Comparison of ENCODE assay signal across 19 cellular contexts in genomic region chr11:122365545-122366380, GRCh38.
A peak's percentile ranks its signal among the peaks of the same experiment; 100 is the strongest.
DNase-seq lines count a peak whose midpoint lies in the region; ATAC-seq, FAIRE-seq and TF ChIP-seq lines count a peak whose summit lies in the region.
"Had no signal": no experiment of that assay in that cellular context is flagged by ENCODE, and none has a peak within 500 bp of the region (broad histone marks: within the 10 kb centered on the region; RNA-seq: fewer than 3 reads in every experiment).

No MANE protein-coding gene starts in this region.

- FAIRE-seq in astrocyte (lab: Jason Lieb, UNC) = no peak
- FAIRE-seq in HTR-8/SVneo (lab: Jason Lieb, UNC) = no peak
- FAIRE-seq: small intestine had no signal

- H3K4me1 Mint-ChIP-seq in astrocyte (ENCODE audit: low read depth, unreplicated experiment) = no peaks in the 10 kb centered on the region
- H3K4me1 Mint-ChIP-seq in stimulated activated effector memory CD8-positive, alpha-beta T cell treated with anti-CD3 and anti-CD28 coated beads, Interleukin-12 subunit alpha, Interleukin-12 subunit beta, amount 100 ng/mL, for 72 hours = no peaks in the 10 kb centered on the region
- H3K4me1 Mint-ChIP-seq: activated naive CD8-positive, alpha-beta T cell treated with anti-CD3 and anti-CD28 coated beads, Interleukin-2, amount 10 ng/mL, durations not matched to agents 7 days and 5 days; T-helper 17 cell had no signal

- peak overlapping the region; percentile 11 for H3K27ac ChIP-seq in GM23248
- H3K27ac ChIP-seq in astrocyte (ENCODE audit: low read depth, low read length) = no peak overlapping the region
- peak overlapping the region; percentile 9 for H3K27ac ChIP-seq in left ventricle myocardium inferior (replicated peaks)
- no peak overlapping the region for H3K27ac ChIP-seq in psoas muscle
- H3K27ac ChIP-seq: HL-60 had no signal

- H3K4me3 ChIP-seq in GM23248 (peak overlapping the region; percentile 78), astrocyte (ENCODE audit: insufficient read depth, low read depth, low read length) (no peak overlapping the region), left ventricle myocardium inferior (peak overlapping the region; percentile 22), psoas muscle (peak overlapping the region; percentile 1)

- no peaks in the 10 kb centered on the region for H3K36me3 Mint-ChIP-seq in astrocyte (ENCODE audit: low read depth, unreplicated experiment)
- no peaks in the 10 kb centered on the region for H3K36me3 Mint-ChIP-seq in stimulated activated effector memory CD8-positive, alpha-beta T cell treated with anti-CD3 and anti-CD28 coated beads, Interleukin-12 subunit alpha, Interleukin-12 subunit beta, amount 100 ng/mL, for 72 hours
- H3K36me3 Mint-ChIP-seq: activated naive CD8-positive, alpha-beta T cell treated with anti-CD3 and anti-CD28 coated beads, Interleukin-2, amount 10 ng/mL, durations not matched to agents 7 days and 5 days had no signal

- H3F3A ChIP-seq in GM23248 (ENCODE audit: insufficient read depth) = peaks cover 19% of the 10 kb centered on the region; the same call in 1 of the 2 replicates

- 5 to 14% methylated on average over 11 of the region's 11 CpGs for WGBS in GM23248 (ENCODE audit: low coverage in 1 of 2, low lambda C conversion rate in 2 of 2, missing lambda C conversion rate in 2 of 2), 2 experiments
- 22 to 26% (median 25%) methylated on average over 11 of the region's 11 CpGs for WGBS in psoas muscle, 3 donors

- H3K9me3 Mint-ChIP-seq in astrocyte (ENCODE audit: unreplicated experiment) = peaks cover 2% of the 10 kb centered on the region
- H3K9me3 Mint-ChIP-seq in stimulated activated effector memory CD8-positive, alpha-beta T cell treated with anti-CD3 and anti-CD28 coated beads, Interleukin-12 subunit alpha, Interleukin-12 subunit beta, amount 100 ng/mL, for 72 hours = no peaks in the 10 kb centered on the region
- H3K9me3 Mint-ChIP-seq: activated naive CD8-positive, alpha-beta T cell treated with anti-CD3 and anti-CD28 coated beads, Interleukin-2, amount 10 ng/mL, durations not matched to agents 7 days and 5 days had no signal

- in situ Hi-C loops in GM23248 (cut with MboI) = no loop called here

- H3K4me3 Mint-ChIP-seq in astrocyte (ENCODE audit: unreplicated experiment) = no peak overlapping the region
- no peak overlapping the region for H3K4me3 Mint-ChIP-seq in stimulated activated effector memory CD8-positive, alpha-beta T cell treated with anti-CD3 and anti-CD28 coated beads, Interleukin-12 subunit alpha, Interleukin-12 subunit beta, amount 100 ng/mL, for 72 hours
- H3K4me3 Mint-ChIP-seq: activated naive CD8-positive, alpha-beta T cell treated with anti-CD3 and anti-CD28 coated beads, Interleukin-2, amount 10 ng/mL, durations not matched to agents 7 days and 5 days; T-helper 17 cell had no signal

- H3K36me3 ChIP-seq in GM23248 (ENCODE audit: low read depth) (peaks cover 3% of the 10 kb centered on the region; the same call in 1 of the 2 replicates), astrocyte (ENCODE audit: insufficient read depth, low read length) (no peaks in the 10 kb centered on the region), left ventricle myocardium inferior (no peaks in the 10 kb centered on the region), psoas muscle (ENCODE audit: insufficient read depth in 1 of 2, low read depth in 1 of 2) (no peaks in the 10 kb centered on the region)
- H3K36me3 ChIP-seq: BE2C had no signal

- H3K4me2 ChIP-seq in GM23248 (ENCODE audit: unreplicated experiment) (peak overlapping the region; percentile 85), astrocyte (ENCODE audit: low read length) (no peak overlapping the region)

- H3K27ac Mint-ChIP-seq in astrocyte (ENCODE audit: unreplicated experiment) = no peak overlapping the region
- H3K27ac Mint-ChIP-seq in stimulated activated effector memory CD8-positive, alpha-beta T cell treated with anti-CD3 and anti-CD28 coated beads, Interleukin-12 subunit alpha, Interleukin-12 subunit beta, amount 100 ng/mL, for 72 hours = no peak overlapping the region
- H3K27ac Mint-ChIP-seq: activated naive CD8-positive, alpha-beta T cell treated with anti-CD3 and anti-CD28 coated beads, Interleukin-2, amount 10 ng/mL, durations not matched to agents 7 days and 5 days; T-helper 17 cell had no signal

- peak overlapping the region; percentile 69 for H3K9ac ChIP-seq in GM23248
- no peak overlapping the region for H3K9ac ChIP-seq in astrocyte (ENCODE audit: low read length)

- intact Hi-C loops in left ventricle myocardium inferior (cut with micrococcal nuclease) (no loop called here), psoas muscle (cut with DNase I) (loop anchor here in 1 of 2 donors (10.0 kb wide), 1 partner anchor 151 kb away; no protein-coding TSS in a partner anchor)

- H4K20me1 ChIP-seq in GM23248 (ENCODE audit: insufficient read depth) (no peaks in the 10 kb centered on the region), astrocyte (ENCODE audit: insufficient read depth, low read length) (no peaks in the 10 kb centered on the region)

- no peaks in the 10 kb centered on the region for H3K9me3 ChIP-seq in GM23248 (ENCODE audit: low read depth)
- H3K9me3 ChIP-seq in astrocyte (ENCODE audit: insufficient read depth, low read depth, low read length) = no peaks in the 10 kb centered on the region
- H3K9me3 ChIP-seq in left ventricle myocardium inferior (replicated peaks) = no peaks in the 10 kb centered on the region
- H3K9me3 ChIP-seq in psoas muscle = no peaks in the 10 kb centered on the region
- H3K9me3 ChIP-seq: BE2C had no signal

- peaks cover 14% of the 10 kb centered on the region for H3K27me3 Mint-ChIP-seq in astrocyte (ENCODE audit: low read depth, unreplicated experiment)
- H3K27me3 Mint-ChIP-seq: activated naive CD8-positive, alpha-beta T cell treated with anti-CD3 and anti-CD28 coated beads, Interleukin-2, amount 10 ng/mL, durations not matched to agents 7 days and 5 days had no signal

- no peak for TF ChIP-seq CTCF in astrocyte (IDR thresholded peaks at IDR 0.05; ENCODE audit: insufficient read depth, low read depth, low read length)
- TF ChIP-seq CTCF in left ventricle myocardium inferior (IDR thresholded peaks at IDR 0.05; ENCODE audit: borderline replicate concordance) = no peak
- no peak for TF ChIP-seq CTCF in psoas muscle (IDR thresholded peaks at IDR 0.05)

- ATAC-seq in psoas muscle = peak in 3 of 4 donors; percentile 45 to 75 (median 60)
- no peak for ATAC-seq in GM18861 (IDR thresholded peaks at IDR 0.05; ENCODE audit: unreplicated experiment)
- no peak for ATAC-seq in GM19397 (IDR thresholded peaks at IDR 0.05; ENCODE audit: unreplicated experiment)
- ATAC-seq in stimulated activated effector memory CD8-positive, alpha-beta T cell treated with anti-CD3 and anti-CD28 coated beads, Interleukin-12 subunit alpha, Interleukin-12 subunit beta, amount 100 ng/mL, for 72 hours = no peak
- ATAC-seq: T-helper 17 cell had no signal

- peak overlapping the region; percentile 64 for H2AFZ ChIP-seq in GM23248
- H2AFZ ChIP-seq in astrocyte (ENCODE audit: low read depth, low read length) = peak overlapping the region; percentile 23

- no peaks in the 10 kb centered on the region for H3K27me3 ChIP-seq in GM23248 (replicated peaks; ENCODE audit: insufficient read depth)
- H3K27me3 ChIP-seq in astrocyte (ENCODE audit: insufficient read depth, low read length) = no peaks in the 10 kb centered on the region
- no peaks in the 10 kb centered on the region for H3K27me3 ChIP-seq in left ventricle myocardium inferior (ENCODE audit: low read depth)
- no peaks in the 10 kb centered on the region for H3K27me3 ChIP-seq in psoas muscle (ENCODE audit: insufficient read depth in 3 of 3, low read length in 2 of 3)
- H3K27me3 ChIP-seq: BE2C had no signal

- no peaks in the 10 kb centered on the region for H3K9me2 ChIP-seq in GM23248 (ENCODE audit: insufficient read depth)

- peaks cover 58% of the 10 kb centered on the region for H3K79me2 ChIP-seq in GM23248 (ENCODE audit: insufficient read depth)
- no peaks in the 10 kb centered on the region for H3K79me2 ChIP-seq in astrocyte (ENCODE audit: insufficient read depth, low read length)

- DNase-seq in GM23248 (peak; percentile 49), astrocyte (ENCODE audit: low read depth) (no peak), left ventricle myocardium inferior (no peak), psoas muscle (no peak), HTR-8/SVneo (ENCODE audit: insufficient read length, low spot score) (no peak)
- no peak for DNase-seq in stimulated activated effector memory CD8-positive, alpha-beta T cell treated with anti-CD3 and anti-CD28 coated beads, Interleukin-12 subunit alpha, Interleukin-12 subunit beta, amount 100 ng/mL, for 72 hours (ENCODE audit: low spot score in 2 of 2)
- DNase-seq: activated CD4-positive, alpha-beta T cell treated with anti-CD3 and anti-CD28 coated beads for 48 hours; activated naive CD8-positive, alpha-beta T cell treated with anti-CD3 and anti-CD28 coated beads, Interleukin-2, amount 10 ng/mL, durations not matched to agents 7 days and 5 days; BE2C; cortex of kidney; DMS153; HCEC 1CT; Kasumi-1; NCI-H748 treated with DMSO at 0.1 percent for 48 hours; small intestine; T-helper 17 cell had no signal

- H3K4me1 ChIP-seq in GM23248 (ENCODE audit: insufficient read depth) (peaks cover 28% of the 10 kb centered on the region), astrocyte (ENCODE audit: insufficient read depth, low read length) (peaks cover 3% of the 10 kb centered on the region), left ventricle myocardium inferior (peaks cover 28% of the 10 kb centered on the region), psoas muscle (peaks cover 15% of the 10 kb centered on the region)
- H3K4me1 ChIP-seq: BE2C had no signal

Comparison
In these comparisons a context has a peak if more than half of its experiments do, and no peak if none do; other contexts are left out.
1. H3K27ac ChIP-seq: peak in GM23248 (single experiment) and left ventricle myocardium inferior (single experiment); none in astrocyte (single experiment) and psoas muscle (single experiment).
2. ATAC-seq: peak in psoas muscle (3 of 4); none in GM18861 (single experiment), GM19397 (single experiment) and stimulated activated effector memory CD8-positive, alpha-beta T cell treated with anti-CD3 and anti-CD28 coated beads, Interleukin-12 subunit alpha, Interleukin-12 subunit beta, amount 100 ng/mL, for 72 hours (single experiment).